Comparison of ENCODE assay signal across 12 cellular contexts in the genomic region with DNA sequence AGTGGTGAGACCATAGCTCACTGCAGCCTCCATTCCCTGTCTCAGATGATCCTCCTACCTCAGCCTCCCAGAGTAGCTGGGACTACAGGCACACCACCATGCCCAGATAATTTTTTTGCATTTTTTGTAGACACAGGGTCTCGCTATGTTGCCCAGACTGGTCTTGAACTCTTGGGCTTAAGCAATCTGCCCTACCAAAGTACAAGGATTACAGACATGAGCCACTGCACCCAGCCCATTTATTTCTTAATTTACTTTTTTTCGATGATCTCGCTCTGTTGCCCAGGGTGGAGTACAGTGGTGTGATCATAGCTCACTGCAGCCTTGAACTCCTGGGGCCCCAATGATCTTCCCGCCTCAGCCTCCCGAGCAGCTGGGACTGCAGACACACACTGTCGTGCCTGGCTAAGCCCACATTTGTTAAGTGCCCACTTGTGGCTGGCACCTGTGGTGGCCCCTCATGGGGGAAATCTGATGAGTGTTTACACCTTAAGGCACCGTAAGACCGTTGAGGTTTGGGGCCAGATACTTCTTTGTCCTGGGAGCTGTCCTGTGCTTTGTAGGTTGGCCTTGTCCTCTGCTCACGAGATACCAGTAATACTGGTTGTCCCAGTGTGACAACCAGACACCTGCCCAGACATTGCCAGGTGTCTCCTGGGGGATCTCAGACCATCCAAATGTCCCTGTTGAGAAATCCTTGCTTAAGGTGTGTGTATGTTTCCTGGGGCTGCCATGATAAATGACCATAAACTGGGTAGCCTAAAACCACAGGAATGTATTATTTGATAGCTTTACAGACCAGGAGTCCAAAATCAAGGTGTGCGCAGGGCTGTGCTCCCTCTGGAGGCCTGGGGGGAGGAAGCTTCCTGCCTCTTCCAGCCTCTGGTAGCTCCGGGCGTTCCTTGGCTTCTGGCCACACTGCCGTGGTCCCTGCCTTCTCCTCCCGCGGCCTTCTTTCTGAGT.
DNase-seq lines count a peak whose midpoint lies in the region; FAIRE-seq and TF ChIP-seq lines count a peak whose summit lies in the region.
"Had no signal": no experiment of that assay in that cellular context is flagged by ENCODE, and none has a peak within 500 bp of the region (broad histone marks: within the 10 kb centered on the region; RNA-seq: fewer than 3 reads in every experiment).

No MANE protein-coding gene starts in this region.

- H3K27me3 ChIP-seq in small intestine (ENCODE audit: control insufficient read depth in 2 of 2, insufficient read depth in 2 of 2, low read length in 2 of 2) (no peaks in the 10 kb centered on the region), MG63 (no peaks in the 10 kb centered on the region)

- H3K9me3 ChIP-seq in small intestine (ENCODE audit: control insufficient read depth, low read depth) (no peaks in the 10 kb centered on the region), MG63 (no peaks in the 10 kb centered on the region)

- H3K4me3 Mint-ChIP-seq in progenitor cell of endocrine pancreas (ENCODE audit: low read depth): no peak overlapping the region

- peaks cover 17% of the 10 kb centered on the region for H3K4me1 Mint-ChIP-seq in progenitor cell of endocrine pancreas (ENCODE audit: low read depth)

- WGBS in small intestine, 3 donors: 29 to 60% (median 48%) methylated on average over 15 of the region's 15 CpGs

- TF ChIP-seq CTCF in choroid plexus epithelial cell (conservative IDR thresholded peaks at IDR 0.05; ENCODE audit: low read depth, low read length): peak; percentile 13
- no peak for TF ChIP-seq CTCF in progenitor cell of endocrine pancreas (IDR thresholded peaks at IDR 0.05; ENCODE audit: unreplicated experiment)

- FAIRE-seq in small intestine (lab: Jason Lieb, UNC): no peak
- FAIRE-seq: A204.1, GM19239, TTC549 had no signal

- H3K27ac Mint-ChIP-seq in progenitor cell of endocrine pancreas: no peak overlapping the region

- peak; percentile 11 for DNase-seq in NCI-H1105 treated with DMSO at 0.1 percent for 48 hours (lab: John Stamatoyannopoulos, UW)
- DNase-seq in NCI-H1105 (lab: John Stamatoyannopoulos, UW): no peak
- DNase-seq in NCI-H2196 (lab: John Stamatoyannopoulos, UW; ENCODE audit: unreplicated experiment): peak; percentile 50
- DNase-seq in choroid plexus epithelial cell (ENCODE audit: low read depth): no peak
- DNase-seq in small intestine: peak; percentile 29
- DNase-seq in activated effector memory CD4-positive, alpha-beta T cell treated with Interleukin-2 at 50 U/mL for 16 hours: no peak
- no peak for DNase-seq in progenitor cell of endocrine pancreas (ENCODE audit: low spot score, unreplicated experiment)
- DNase-seq in MG63: no peak
- DNase-seq: amygdala had no signal

- H3K36me3 Mint-ChIP-seq in progenitor cell of endocrine pancreas (ENCODE audit: insufficient read depth): no peaks in the 10 kb centered on the region

- H3K4me1 ChIP-seq in small intestine (ENCODE audit: control insufficient read depth in 2 of 2, insufficient read depth in 1 of 2, low read depth in 1 of 2, low read length in 1 of 2): no peaks in the 10 kb centered on the region

- peaks cover 34% of the 10 kb centered on the region for H3K27me3 Mint-ChIP-seq in progenitor cell of endocrine pancreas

- no peak overlapping the region for H3K4me3 ChIP-seq in choroid plexus epithelial cell (ENCODE audit: low read depth, low read length)
- no peak overlapping the region for H3K4me3 ChIP-seq in small intestine (ENCODE audit: low read depth in 1 of 2, low read length in 2 of 2)
- no peak overlapping the region for H3K4me3 ChIP-seq in MG63

- H3K36me3 ChIP-seq in small intestine (ENCODE audit: control insufficient read depth in 2 of 2, insufficient read depth in 2 of 2, low read length in 2 of 2): no peaks in the 10 kb centered on the region
- no peaks in the 10 kb centered on the region for H3K36me3 ChIP-seq in MG63

- no peak overlapping the region for H3K27ac ChIP-seq in small intestine (ENCODE audit: low read depth in 1 of 2, low read length in 1 of 2)

- H3K9me3 Mint-ChIP-seq in progenitor cell of endocrine pancreas (ENCODE audit: low read depth): no peaks in the 10 kb centered on the region

Comparison
In these comparisons a context has a peak if more than half of its experiments do, and no peak if none do; other contexts are left out.
1. DNase-seq: peak in NCI-H1105 treated with DMSO at 0.1 percent for 48 hours (single experiment), NCI-H2196 (single experiment) and small intestine (single experiment); none in NCI-H1105 (single experiment), choroid plexus epithelial cell (single experiment), activated effector memory CD4-positive, alpha-beta T cell treated with Interleukin-2 at 50 U/mL for 16 hours (single experiment), progenitor cell of endocrine pancreas (single experiment) and MG63 (single experiment).